Comparison of ENCODE assay signal across 11 cellular contexts in the genomic region with DNA sequence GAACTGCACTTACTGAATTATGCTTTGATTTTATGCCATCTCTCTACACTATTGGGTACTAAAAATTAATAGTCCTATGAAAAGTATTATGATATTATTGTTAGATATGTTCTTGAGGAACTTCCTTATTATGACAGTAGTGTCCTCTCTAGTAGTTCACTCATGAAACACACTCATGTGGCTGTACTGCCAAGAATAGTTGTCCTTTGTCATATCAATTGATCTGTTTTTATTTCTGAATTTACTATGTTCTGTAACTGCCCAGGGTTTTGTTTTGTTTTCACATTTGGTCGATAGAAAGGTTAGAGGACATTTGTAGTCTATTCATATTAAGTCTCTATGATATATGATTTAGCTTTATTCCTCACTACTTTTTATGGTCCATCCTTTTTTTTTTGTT.
"Had no signal": no experiment of that assay in that cellular context is flagged by ENCODE, and none has a peak within 500 bp of the region (broad histone marks: within the 10 kb centered on the region; RNA-seq: fewer than 3 reads in every experiment).

No MANE protein-coding gene starts in this region.

- H3K27ac ChIP-seq: GM23248 had no signal

- H3K4me3 ChIP-seq: GM23248, GM23338, HAP-1 had no signal

- H3K36me3 ChIP-seq: HAP-1 had no signal

- H3K4me1 ChIP-seq: HAP-1 had no signal

- H3K4me2 ChIP-seq: GM23338 had no signal

- H3K9ac ChIP-seq: GM23248 had no signal

- DNase-seq: GM23248, GOT3, H7, H9, HCEC 1CT, HFFc6 had no signal

- ATAC-seq: GM23338, HCT116 had no signal

- FAIRE-seq: H1, H54 had no signal

- H2AFZ ChIP-seq: GM23248, GM23338 had no signal

- H3K9me3 ChIP-seq: HAP-1 had no signal
